In the genomic region with DNA sequence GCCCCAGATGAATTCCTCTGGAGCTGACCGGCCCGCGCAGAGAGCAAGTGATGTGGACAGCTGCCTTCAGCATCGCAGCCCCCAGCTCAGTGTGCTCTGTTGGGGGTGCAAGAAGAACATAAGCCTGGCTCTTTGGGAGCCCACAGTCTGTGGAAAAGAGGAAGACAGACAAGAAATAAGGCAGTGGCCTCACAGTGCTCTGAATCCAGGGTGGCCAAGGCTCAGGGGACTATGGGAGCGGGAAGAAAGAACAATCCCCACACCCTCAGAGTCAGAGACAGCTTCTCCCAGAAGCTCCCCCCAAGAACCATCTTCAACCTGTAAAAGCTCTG, we compare ENCODE assay signal across 1 cellular context.
TF ChIP-seq lines count a peak whose summit lies in the region.

No MANE protein-coding gene starts in this region.

TF ChIP-seq in GM12878, 131 proteins besides CTCF, POLR2A, EP300 and RAD21:
- TF ChIP-seq KLF5 (IDR thresholded peaks at IDR 0.05; ENCODE audit: partially characterized antibody) (no peak), NFYA (IDR thresholded peaks at IDR 0.05; ENCODE audit: borderline replicate concordance, low read depth, low read length) (no peak), ZNF207 (IDR thresholded peaks at IDR 0.05; ENCODE audit: borderline replicate concordance) (no peak), EED (IDR thresholded peaks at IDR 0.05; ENCODE audit: low read depth) (peak; percentile 40; the same call in 1 of the 2 replicates), TCF3 (IDR thresholded peaks at IDR 0.05; ENCODE audit: borderline replicate concordance, insufficient read depth, low read depth, low read length) (no peak), LARP7 (IDR thresholded peaks at IDR 0.05) (peak; percentile 14; the same call in 1 of the 2 replicates), HCFC1 (IDR thresholded peaks at IDR 0.05; ENCODE audit: low read length) (no peak), KDM1A (IDR thresholded peaks at IDR 0.05; ENCODE audit: borderline replicate concordance) (no peak), MXI1 (IDR thresholded peaks at IDR 0.05; ENCODE audit: low read depth, low read length) (no peak), SIN3A (IDR thresholded peaks at IDR 0.05; ENCODE audit: low read depth, low read length) (no peak), EGR1 (IDR thresholded peaks at IDR 0.05; ENCODE audit: borderline replicate concordance in 1 of 2, low read depth in 2 of 2, low read length in 2 of 2) (no peak), PML (IDR thresholded peaks at IDR 0.05; ENCODE audit: low read length) (no peak), IKZF1 (conservative IDR thresholded peaks at IDR 0.05) (no peak)
- TF ChIP-seq, protein P1, sequence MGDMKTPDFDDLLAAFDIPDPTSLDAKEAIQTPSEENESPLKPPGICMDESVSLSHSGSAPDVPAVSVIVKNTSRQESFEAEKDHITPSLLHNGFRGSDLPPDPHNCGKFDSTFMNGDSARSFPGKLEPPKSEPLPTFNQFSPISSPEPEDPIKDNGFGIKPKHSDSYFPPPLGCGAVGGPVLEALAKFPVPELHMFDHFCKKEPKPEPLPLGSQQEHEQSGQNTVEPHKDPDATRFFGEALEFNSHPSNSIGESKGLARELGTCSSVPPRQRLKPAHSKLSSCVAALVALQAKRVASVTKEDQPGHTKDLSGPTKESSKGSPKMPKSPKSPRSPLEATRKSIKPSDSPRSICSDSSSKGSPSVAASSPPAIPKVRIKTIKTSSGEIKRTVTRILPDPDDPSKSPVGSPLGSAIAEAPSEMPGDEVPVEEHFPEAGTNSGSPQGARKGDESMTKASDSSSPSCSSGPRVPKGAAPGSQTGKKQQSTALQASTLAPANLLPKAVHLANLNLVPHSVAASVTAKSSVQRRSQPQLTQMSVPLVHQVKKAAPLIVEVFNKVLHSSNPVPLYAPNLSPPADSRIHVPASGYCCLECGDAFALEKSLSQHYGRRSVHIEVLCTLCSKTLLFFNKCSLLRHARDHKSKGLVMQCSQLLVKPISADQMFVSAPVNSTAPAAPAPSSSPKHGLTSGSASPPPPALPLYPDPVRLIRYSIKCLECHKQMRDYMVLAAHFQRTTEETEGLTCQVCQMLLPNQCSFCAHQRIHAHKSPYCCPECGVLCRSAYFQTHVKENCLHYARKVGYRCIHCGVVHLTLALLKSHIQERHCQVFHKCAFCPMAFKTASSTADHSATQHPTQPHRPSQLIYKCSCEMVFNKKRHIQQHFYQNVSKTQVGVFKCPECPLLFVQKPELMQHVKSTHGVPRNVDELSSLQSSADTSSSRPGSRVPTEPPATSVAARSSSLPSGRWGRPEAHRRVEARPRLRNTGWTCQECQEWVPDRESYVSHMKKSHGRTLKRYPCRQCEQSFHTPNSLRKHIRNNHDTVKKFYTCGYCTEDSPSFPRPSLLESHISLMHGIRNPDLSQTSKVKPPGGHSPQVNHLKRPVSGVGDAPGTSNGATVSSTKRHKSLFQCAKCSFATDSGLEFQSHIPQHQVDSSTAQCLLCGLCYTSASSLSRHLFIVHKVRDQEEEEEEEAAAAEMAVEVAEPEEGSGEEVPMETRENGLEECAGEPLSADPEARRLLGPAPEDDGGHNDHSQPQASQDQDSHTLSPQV (IDR thresholded peaks at IDR 0.05), result no peak
- TF ChIP-seq, protein P2, sequence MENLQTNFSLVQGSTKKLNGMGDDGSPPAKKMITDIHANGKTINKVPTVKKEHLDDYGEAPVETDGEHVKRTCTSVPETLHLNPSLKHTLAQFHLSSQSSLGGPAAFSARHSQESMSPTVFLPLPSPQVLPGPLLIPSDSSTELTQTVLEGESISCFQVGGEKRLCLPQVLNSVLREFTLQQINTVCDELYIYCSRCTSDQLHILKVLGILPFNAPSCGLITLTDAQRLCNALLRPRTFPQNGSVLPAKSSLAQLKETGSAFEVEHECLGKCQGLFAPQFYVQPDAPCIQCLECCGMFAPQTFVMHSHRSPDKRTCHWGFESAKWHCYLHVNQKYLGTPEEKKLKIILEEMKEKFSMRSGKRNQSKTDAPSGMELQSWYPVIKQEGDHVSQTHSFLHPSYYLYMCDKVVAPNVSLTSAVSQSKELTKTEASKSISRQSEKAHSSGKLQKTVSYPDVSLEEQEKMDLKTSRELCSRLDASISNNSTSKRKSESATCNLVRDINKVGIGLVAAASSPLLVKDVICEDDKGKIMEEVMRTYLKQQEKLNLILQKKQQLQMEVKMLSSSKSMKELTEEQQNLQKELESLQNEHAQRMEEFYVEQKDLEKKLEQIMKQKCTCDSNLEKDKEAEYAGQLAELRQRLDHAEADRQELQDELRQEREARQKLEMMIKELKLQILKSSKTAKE (IDR thresholded peaks at IDR 0.05; ENCODE audit: low read depth, poor library complexity, severe bottlenecking), result no peak
- TF ChIP-seq, protein P3, sequence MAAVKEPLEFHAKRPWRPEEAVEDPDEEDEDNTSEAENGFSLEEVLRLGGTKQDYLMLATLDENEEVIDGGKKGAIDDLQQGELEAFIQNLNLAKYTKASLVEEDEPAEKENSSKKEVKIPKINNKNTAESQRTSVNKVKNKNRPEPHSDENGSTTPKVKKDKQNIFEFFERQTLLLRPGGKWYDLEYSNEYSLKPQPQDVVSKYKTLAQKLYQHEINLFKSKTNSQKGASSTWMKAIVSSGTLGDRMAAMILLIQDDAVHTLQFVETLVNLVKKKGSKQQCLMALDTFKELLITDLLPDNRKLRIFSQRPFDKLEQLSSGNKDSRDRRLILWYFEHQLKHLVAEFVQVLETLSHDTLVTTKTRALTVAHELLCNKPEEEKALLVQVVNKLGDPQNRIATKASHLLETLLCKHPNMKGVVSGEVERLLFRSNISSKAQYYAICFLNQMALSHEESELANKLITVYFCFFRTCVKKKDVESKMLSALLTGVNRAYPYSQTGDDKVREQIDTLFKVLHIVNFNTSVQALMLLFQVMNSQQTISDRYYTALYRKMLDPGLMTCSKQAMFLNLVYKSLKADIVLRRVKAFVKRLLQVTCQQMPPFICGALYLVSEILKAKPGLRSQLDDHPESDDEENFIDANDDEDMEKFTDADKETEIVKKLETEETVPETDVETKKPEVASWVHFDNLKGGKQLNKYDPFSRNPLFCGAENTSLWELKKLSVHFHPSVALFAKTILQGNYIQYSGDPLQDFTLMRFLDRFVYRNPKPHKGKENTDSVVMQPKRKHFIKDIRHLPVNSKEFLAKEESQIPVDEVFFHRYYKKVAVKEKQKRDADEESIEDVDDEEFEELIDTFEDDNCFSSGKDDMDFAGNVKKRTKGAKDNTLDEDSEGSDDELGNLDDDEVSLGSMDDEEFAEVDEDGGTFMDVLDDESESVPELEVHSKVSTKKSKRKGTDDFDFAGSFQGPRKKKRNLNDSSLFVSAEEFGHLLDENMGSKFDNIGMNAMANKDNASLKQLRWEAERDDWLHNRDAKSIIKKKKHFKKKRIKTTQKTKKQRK (IDR thresholded peaks at IDR 0.05; ENCODE audit: low read depth, low read length), result no peak
